9 cellular contexts compared by ENCODE assay signal in the genomic region with DNA sequence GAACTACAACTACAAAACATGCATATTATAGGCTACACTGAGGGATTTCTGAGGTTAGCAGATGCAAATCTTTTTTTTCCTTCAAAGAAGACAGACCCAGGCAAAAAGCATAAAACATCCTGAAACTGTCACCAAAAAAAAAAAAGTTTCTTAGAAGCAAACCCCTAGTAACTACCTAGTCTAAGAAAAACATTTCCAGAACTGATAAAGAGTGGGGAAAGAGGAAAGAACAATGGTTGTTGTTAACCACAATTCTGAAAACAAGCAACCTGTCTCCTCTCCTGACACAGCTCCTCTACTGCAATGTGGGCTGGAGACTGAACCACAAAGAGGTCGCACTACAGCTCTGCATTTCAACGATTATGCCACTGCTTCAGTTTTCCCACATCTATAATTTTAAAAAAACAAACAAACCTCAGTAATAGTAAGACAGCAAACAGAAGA. TPM values are rescaled to one million over a fixed set of nuclear protein-coding genes. Genes with fewer than 3 reads are reported as not detected.
A peak's percentile ranks its signal among the peaks of the same experiment; 100 is the strongest.
DNase-seq lines count a peak whose midpoint lies in the region; ATAC-seq lines count a peak whose summit lies in the region.
"Had no signal": no experiment of that assay in that cellular context is flagged by ENCODE, and none has a peak within 500 bp of the region (broad histone marks: within the 10 kb centered on the region; RNA-seq: fewer than 3 reads in every experiment).

No MANE protein-coding gene starts in this region.

- H3K4me1 Mint-ChIP-seq in immature natural killer cell = peaks cover 20 to 26% of the 10 kb centered on the region in 2 donors

- H3K27ac Mint-ChIP-seq in immature natural killer cell = peak overlapping the region; percentile 1 to 73 (median 26)

- peak; percentile 85 for ATAC-seq in HG02759 (IDR thresholded peaks at IDR 0.05; ENCODE audit: unreplicated experiment)

- peak overlapping the region; percentile 23 to 73 (median 59) for H3K4me3 Mint-ChIP-seq in immature natural killer cell

- no peaks in the 10 kb centered on the region for H3K9me3 Mint-ChIP-seq in immature natural killer cell

- DNase-seq in NCI-H2107 treated with DMSO at 0.1 percent for 48 hours (lab: John Stamatoyannopoulos, UW; ENCODE audit: unreplicated experiment) (peak; percentile 55), NCI-H2107 (lab: John Stamatoyannopoulos, UW) (no peak), T follicular helper cell (ENCODE audit: low read depth) (peak; percentile 12), immature natural killer cell (peak; percentile 23 to 31 (median 24)), HK-2 (ENCODE audit: unreplicated experiment) (no peak), germinal center (ENCODE audit: low spot score) (no peak), COR-L47 (lab: John Stamatoyannopoulos, UW) (no peak)
- DNase-seq: lower lobe of right lung had no signal

- no peaks in the 10 kb centered on the region for H3K36me3 Mint-ChIP-seq in immature natural killer cell

- H3K27me3 Mint-ChIP-seq in immature natural killer cell (ENCODE audit: low read depth in 3 of 3) = peaks cover 0 to 3% (median 1%) of the 10 kb centered on the region in 3 donors

RNA-seq across cellular contexts. Expression of gene DENND5A, which starts 15.0 kb away (rescaled TPM):
- 1 to 10 TPM; 3.0 to 6.3 (median 5.1) TPM for polyA plus RNA-seq in immature natural killer cell

Comparison
In these comparisons a context has a peak if more than half of its experiments do, and no peak if none do; other contexts are left out.
1. DNase-seq: peak in NCI-H2107 treated with DMSO at 0.1 percent for 48 hours (single experiment), T follicular helper cell (single experiment) and immature natural killer cell (3 of 3); none in NCI-H2107 (single experiment), HK-2 (single experiment), germinal center (single experiment) and COR-L47 (single experiment).